In the genomic region with DNA sequence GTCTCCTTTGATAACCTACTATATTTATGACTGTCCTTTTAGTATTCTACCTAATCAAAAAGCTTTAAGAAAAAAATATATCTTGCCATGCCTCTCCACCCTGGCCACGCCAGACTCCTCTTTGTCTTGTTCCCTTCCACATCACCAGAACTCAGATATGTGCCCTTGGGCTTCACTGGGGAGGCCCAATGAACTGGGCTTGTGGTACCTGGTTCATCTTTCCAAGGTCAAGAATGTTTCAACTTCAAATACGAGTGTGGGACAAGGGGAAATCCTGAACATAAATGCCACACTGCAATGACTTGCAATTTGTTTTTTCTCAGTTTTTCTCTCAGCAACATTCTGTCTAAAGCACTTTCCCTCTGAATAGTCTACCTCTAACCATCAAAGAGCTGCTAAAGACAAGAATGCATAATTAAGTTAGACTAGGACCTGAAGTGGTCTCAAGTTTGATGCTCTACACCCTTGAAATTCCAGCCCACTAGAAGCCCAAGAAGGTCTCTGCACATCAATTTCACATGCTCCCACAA, we compare ENCODE assay signal across 23 cellular contexts.
"Had no signal": no experiment of that assay in that cellular context is flagged by ENCODE, and none has a peak within 500 bp of the region (broad histone marks: within the 10 kb centered on the region; RNA-seq: fewer than 3 reads in every experiment).

No MANE protein-coding gene starts in this region.

- H3K9me3 ChIP-seq: gastrocnemius medialis, lower lobe of right lung, pancreas, thoracic aorta, tibial nerve, upper lobe of left lung had no signal

- H3K27ac Mint-ChIP-seq: memory B cell; stimulated activated effector memory CD8-positive, alpha-beta T cell treated with anti-CD3 and anti-CD28 coated beads, Interleukin-12 subunit alpha, Interleukin-12 subunit beta, amount 100 ng/mL, for 72 hours; stimulated activated naive CD8-positive, alpha-beta T cell treated with anti-CD3 and anti-CD28 coated beads, Interleukin-15, Interleukin-2, amounts not matched to agents 100 ng/mL and 50 ng/mL, for 24 hours had no signal

- H3K4me3 ChIP-seq: dorsolateral prefrontal cortex, gastrocnemius medialis, lower lobe of right lung, pancreas, smooth muscle cell, thoracic aorta, tibial nerve, upper lobe of left lung had no signal

- H3K27me3 Mint-ChIP-seq: memory B cell; stimulated activated naive CD8-positive, alpha-beta T cell treated with anti-CD3 and anti-CD28 coated beads, Interleukin-15, Interleukin-2, amounts not matched to agents 100 ng/mL and 50 ng/mL, for 24 hours had no signal

- H3K4me3 Mint-ChIP-seq: memory B cell; natural killer cell; stimulated activated effector memory CD8-positive, alpha-beta T cell treated with anti-CD3 and anti-CD28 coated beads, Interleukin-12 subunit alpha, Interleukin-12 subunit beta, amount 100 ng/mL, for 72 hours; stimulated activated naive CD8-positive, alpha-beta T cell treated with anti-CD3 and anti-CD28 coated beads, Interleukin-15, Interleukin-2, amounts not matched to agents 100 ng/mL and 50 ng/mL, for 24 hours had no signal

- H3K4me1 ChIP-seq: gastrocnemius medialis, lower lobe of right lung, pancreas, upper lobe of left lung had no signal

- H3K9me3 Mint-ChIP-seq: memory B cell; natural killer cell; stimulated activated effector memory CD8-positive, alpha-beta T cell treated with anti-CD3 and anti-CD28 coated beads, Interleukin-12 subunit alpha, Interleukin-12 subunit beta, amount 100 ng/mL, for 72 hours; stimulated activated naive CD8-positive, alpha-beta T cell treated with anti-CD3 and anti-CD28 coated beads, Interleukin-15, Interleukin-2, amounts not matched to agents 100 ng/mL and 50 ng/mL, for 24 hours had no signal

- H3K27ac ChIP-seq: dorsolateral prefrontal cortex, gastrocnemius medialis, lower lobe of right lung, pancreas, thoracic aorta, tibial nerve, upper lobe of left lung had no signal

- H3K4me2 ChIP-seq: smooth muscle cell had no signal

- H3K27me3 ChIP-seq: dorsolateral prefrontal cortex, gastrocnemius medialis, pancreas, tibial nerve, upper lobe of left lung had no signal

- FAIRE-seq: colon, keratinocyte, pancreas, urothelium cell line had no signal

- DNase-seq: dorsolateral prefrontal cortex; effector CD4-positive, alpha-beta T cell; foreskin fibroblast; gastrocnemius medialis; head of caudate nucleus; left ventricle myocardium superior; lower lobe of right lung; natural killer cell; occipital lobe; pancreas; stimulated activated CD4-positive, alpha-beta T cell treated with anti-CD3 and anti-CD28 coated beads, Interleukin-2, amount 100 ng/mL, for 24 hours; stimulated activated CD4-positive, alpha-beta T cell treated with anti-CD3 and anti-CD28 coated beads, Interleukin-4, amount 100 ng/mL, for 24 hours; upper lobe of left lung had no signal

- ATAC-seq: gastrocnemius medialis; left ventricle myocardium superior; lower lobe of right lung; natural killer cell; pancreas; sciatic nerve; stimulated activated effector memory CD8-positive, alpha-beta T cell treated with anti-CD3 and anti-CD28 coated beads, Interleukin-12 subunit alpha, Interleukin-12 subunit beta, amount 100 ng/mL, for 72 hours had no signal
